19 cellular contexts compared by ENCODE assay signal in the genomic region with DNA sequence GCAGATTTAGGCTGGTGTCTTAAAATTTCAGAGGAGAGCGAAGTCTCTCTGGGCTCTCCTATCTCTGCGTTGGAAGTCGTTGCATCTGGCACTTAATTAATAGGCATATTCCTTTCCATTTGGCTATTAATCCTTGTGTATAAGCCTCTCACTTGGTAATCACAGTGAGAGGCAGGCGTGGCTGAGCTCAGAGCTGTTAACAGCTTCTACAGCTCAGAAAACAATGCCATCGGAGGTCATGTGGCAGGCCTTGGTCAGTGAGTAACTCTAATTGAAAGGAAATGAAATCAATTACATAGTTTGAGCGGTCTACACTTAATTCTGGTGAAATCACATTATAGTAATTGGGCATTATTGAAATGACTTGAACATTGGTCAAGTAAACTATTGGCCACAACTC.
DNase-seq lines count a peak whose midpoint lies in the region; ATAC-seq and TF ChIP-seq lines count a peak whose summit lies in the region.
"Had no signal": no experiment of that assay in that cellular context is flagged by ENCODE, and none has a peak within 500 bp of the region (broad histone marks: within the 10 kb centered on the region; RNA-seq: fewer than 3 reads in every experiment).

No MANE protein-coding gene starts in this region.

- no peak overlapping the region for H3K4me3 ChIP-seq in WERI-Rb-1 (ENCODE audit: low read depth, low read length)

- H3K36me3 ChIP-seq in WERI-Rb-1 = no peaks in the 10 kb centered on the region
- H3K36me3 ChIP-seq: BE2C had no signal

- H3K27me3 ChIP-seq in WERI-Rb-1 (ENCODE audit: insufficient read depth, low read depth, severe bottlenecking) = no peaks in the 10 kb centered on the region
- H3K27me3 ChIP-seq: BE2C had no signal

- H3K27ac ChIP-seq in WERI-Rb-1 = no peak overlapping the region

- ATAC-seq in HG02852 (IDR thresholded peaks at IDR 0.05; ENCODE audit: unreplicated experiment) = no peak
- ATAC-seq in GM18873 (IDR thresholded peaks at IDR 0.05; ENCODE audit: low FRiP score, unreplicated experiment) = no peak
- ATAC-seq: HCT116, HepG2 had no signal

- TF ChIP-seq CTCF in WERI-Rb-1 (IDR thresholded peaks at IDR 0.05; ENCODE audit: low read depth, low read length) = no peak

- DNase-seq in NCI-H524 (lab: John Stamatoyannopoulos, UW) (peak; percentile 42 to 82), WERI-Rb-1 (peak; percentile 77), renal cortical epithelial cell (ENCODE audit: low read depth) (peak; percentile 16)
- no peak for DNase-seq in stimulated activated CD4-positive, alpha-beta T cell treated with anti-CD3 and anti-CD28 coated beads, Interleukin-4, amount 100 ng/mL, for 1 hour
- DNase-seq: ACHN; BE2C; C1 segment of cervical spinal cord; CD4-positive, CD25-positive, alpha-beta regulatory T cell; CD8-positive, alpha-beta memory T cell; COR-L47; DMS153; DMS79; GDM1; H7; KBM-7 had no signal

- no peaks in the 10 kb centered on the region for H3K9me3 ChIP-seq in WERI-Rb-1 (ENCODE audit: severe bottlenecking)
- H3K9me3 ChIP-seq: BE2C had no signal
